In genomic region chr15:83928392-83928734, GRCh38 we compare ENCODE assay signal across 12 cellular contexts.
DNase-seq lines count a peak whose midpoint lies in the region; ATAC-seq, FAIRE-seq and TF ChIP-seq lines count a peak whose summit lies in the region.
"Had no signal": no experiment of that assay in that cellular context is flagged by ENCODE, and none has a peak within 500 bp of the region (broad histone marks: within the 10 kb centered on the region; RNA-seq: fewer than 3 reads in every experiment).

No MANE protein-coding gene starts in this region.

- TF ChIP-seq EP300 in GM12878 (IDR thresholded peaks at IDR 0.05; ENCODE audit: borderline replicate concordance in 1 of 2, control insufficient read depth in 1 of 2, low read depth in 2 of 2, low read length in 2 of 2): peak; percentile 14 to 63; a peak in 2 of 4 replicates

- WGBS in GM12878 (ENCODE audit: insufficient coverage, insufficient replicate concordance, low lambda C conversion rate, missing lambda C conversion rate): 6% methylated on average over 1 of the region's 1 CpG

- no peaks in the 10 kb centered on the region for H3K27me3 ChIP-seq in GM12878 (replicated peaks in 1 of 2; ENCODE audit: control insufficient read depth in 2 of 2, insufficient read depth in 2 of 2, low read length in 1 of 2)

- TF ChIP-seq POLR2A in GM12878 (IDR thresholded peaks at IDR 0.05; ENCODE audit: low read depth, low read length): no peak

- FAIRE-seq in GM12878 (lab: Jason Lieb, UNC): peak; percentile 73

- peak overlapping the region; percentile 31; the same call in 1 of the 2 replicates for H3K4me3 ChIP-seq in GM12878
- H3K4me3 ChIP-seq: lung had no signal

- no peaks in the 10 kb centered on the region for H3K36me3 ChIP-seq in GM12878 (ENCODE audit: control insufficient read depth in 2 of 2, insufficient read depth in 2 of 2, low read length in 1 of 2)

- peak overlapping the region; percentile 88 for H3K27ac Mint-ChIP-seq in activated CD8-positive, alpha-beta memory T cell treated with anti-CD3 and anti-CD28 coated beads, Interleukin-2, amount 10 ng/mL, durations not matched to agents 7 days and 5 days
- no peak overlapping the region for H3K27ac Mint-ChIP-seq in Calu3 (ENCODE audit: unreplicated experiment)
- H3K27ac Mint-ChIP-seq in effector memory CD8-positive, alpha-beta T cell: no peak overlapping the region
- H3K27ac Mint-ChIP-seq: dendritic cell treated with granulocyte-macrophage colony-stimulating factor and Interleukin-4, amounts not matched to agents 40 ng/mL and 50 ng/mL, for 4 days had no signal

- in situ Hi-C loops in GM12878 (cut with MboI): no loop called here

- H3K36me3 Mint-ChIP-seq in activated CD8-positive, alpha-beta memory T cell treated with anti-CD3 and anti-CD28 coated beads, Interleukin-2, amount 10 ng/mL, durations not matched to agents 7 days and 5 days: peaks cover 3% of the 10 kb centered on the region
- no peaks in the 10 kb centered on the region for H3K36me3 Mint-ChIP-seq in Calu3 (ENCODE audit: insufficient read depth, unreplicated experiment)
- no peaks in the 10 kb centered on the region for H3K36me3 Mint-ChIP-seq in effector memory CD8-positive, alpha-beta T cell (ENCODE audit: insufficient read depth)

- SMC1A ChIA-PET in GM12878 (lab: Charles Lee; ENCODE audit: uncharacterized antibody, unreplicated experiment): interaction anchor here (0.6 to 3.2 kb wide), 11 partner anchors 10 to 65 kb away, joined by 3 to 18 read pairs (median 5); no protein-coding TSS in a partner anchor

- no peak for TF ChIP-seq RAD21 in GM12878 (IDR thresholded peaks at IDR 0.05; ENCODE audit: insufficient read depth, low read depth, low read length)

- RAD21 ChIA-PET in GM12878 (lab: Charles Lee; ENCODE audit: unreplicated experiment): interaction anchor here (1.3 to 1.9 kb wide), 3 partner anchors 10 to 65 kb away, joined by 5 to 15 read pairs (median 6); no protein-coding TSS in a partner anchor

- H3K9ac ChIP-seq in GM12878 (ENCODE audit: control insufficient read depth, insufficient read depth, low read length): peak overlapping the region; percentile 78

- peak overlapping the region; percentile 55; the same call in 1 of the 2 replicates for H2AFZ ChIP-seq in GM12878 (ENCODE audit: control insufficient read depth, low read depth, low read length)

- H3K27ac ChIP-seq in GM12878 (ENCODE audit: control insufficient read depth, insufficient read depth): peak overlapping the region; percentile 99

- H4K20me1 ChIP-seq in GM12878 (ENCODE audit: control insufficient read depth, insufficient read depth): no peaks in the 10 kb centered on the region

- H3K4me1 ChIP-seq in GM12878 (ENCODE audit: control insufficient read depth, insufficient read depth, low read length): peaks cover 36% of the 10 kb centered on the region

- POLR2A ChIA-PET in GM12878 (lab: Charles Lee): interaction anchor here (0.8 to 1.5 kb wide), 4 partner anchors 13 to 56 kb away, joined by 3 to 5 read pairs (median 3); no protein-coding TSS in a partner anchor

- peak overlapping the region; percentile 88 for H3K4me2 ChIP-seq in GM12878 (ENCODE audit: control insufficient read depth, insufficient read depth)

- TF ChIP-seq CTCF in GM12878 (IDR thresholded peaks at IDR 0.05 in 2 of 3, conservative IDR thresholded peaks at IDR 0.05 in 1 of 3; ENCODE audit: control insufficient read depth in 2 of 3, extremely low read depth in 1 of 3, insufficient read depth in 1 of 3, low read depth in 3 of 3, low read length in 3 of 3): no peak
- no peak for TF ChIP-seq CTCF in Calu3 (IDR thresholded peaks at IDR 0.05; ENCODE audit: unreplicated experiment)

- H3K9me3 Mint-ChIP-seq in activated CD8-positive, alpha-beta memory T cell treated with anti-CD3 and anti-CD28 coated beads, Interleukin-2, amount 10 ng/mL, durations not matched to agents 7 days and 5 days (ENCODE audit: low read depth): peaks cover 3% of the 10 kb centered on the region
- peaks cover 3% of the 10 kb centered on the region for H3K9me3 Mint-ChIP-seq in Calu3 (ENCODE audit: low read depth, unreplicated experiment)
- peaks cover 0 to 4% of the 10 kb centered on the region in 2 donors for H3K9me3 Mint-ChIP-seq in effector memory CD8-positive, alpha-beta T cell

- no TSS peak for BruUV-seq in GM12878 (replicated peaks; lab: Mats Ljungman, UMichigan)
- no TSS peak for BruUV-seq in Calu3 (replicated peaks; lab: Mats Ljungman, UMichigan)

- peak; percentile 55 for ATAC-seq in activated CD8-positive, alpha-beta memory T cell treated with anti-CD3 and anti-CD28 coated beads, Interleukin-2, amount 10 ng/mL, durations not matched to agents 7 days and 5 days
- ATAC-seq in GM21447 (IDR thresholded peaks at IDR 0.05; ENCODE audit: unreplicated experiment) (peak; percentile 86), HG03108 (IDR thresholded peaks at IDR 0.05; ENCODE audit: unreplicated experiment) (peak; percentile 85), GM12878 (peak; percentile 90)
- ATAC-seq in effector memory CD8-positive, alpha-beta T cell (replicated peaks): no peak
- ATAC-seq: right cardiac atrium had no signal

- intact Hi-C loops in GM12878 (cut with micrococcal nuclease; ENCODE audit: unreplicated experiment) (loop anchor here (1.0 to 5.0 kb wide), 2 partner anchors 9 to 64 kb away; no protein-coding TSS in a partner anchor), Calu3 (cut with micrococcal nuclease; ENCODE audit: unreplicated experiment) (no loop called here)

- peaks cover 11% of the 10 kb centered on the region for H3K27me3 Mint-ChIP-seq in activated CD8-positive, alpha-beta memory T cell treated with anti-CD3 and anti-CD28 coated beads, Interleukin-2, amount 10 ng/mL, durations not matched to agents 7 days and 5 days
- no peaks in the 10 kb centered on the region for H3K27me3 Mint-ChIP-seq in Calu3 (ENCODE audit: unreplicated experiment)
- H3K27me3 Mint-ChIP-seq in effector memory CD8-positive, alpha-beta T cell: peaks cover 5 to 15% of the 10 kb centered on the region in 2 donors
- H3K27me3 Mint-ChIP-seq: dendritic cell treated with granulocyte-macrophage colony-stimulating factor and Interleukin-4, amounts not matched to agents 40 ng/mL and 50 ng/mL, for 4 days had no signal

- no peak overlapping the region for H3K4me3 Mint-ChIP-seq in activated CD8-positive, alpha-beta memory T cell treated with anti-CD3 and anti-CD28 coated beads, Interleukin-2, amount 10 ng/mL, durations not matched to agents 7 days and 5 days
- H3K4me3 Mint-ChIP-seq in Calu3 (ENCODE audit: low read depth, unreplicated experiment): no peak overlapping the region
- H3K4me3 Mint-ChIP-seq in effector memory CD8-positive, alpha-beta T cell: no peak overlapping the region
- H3K4me3 Mint-ChIP-seq: dendritic cell treated with granulocyte-macrophage colony-stimulating factor and Interleukin-4, amounts not matched to agents 40 ng/mL and 50 ng/mL, for 4 days had no signal

- CTCF ChIA-PET in activated CD8-positive, alpha-beta memory T cell treated with anti-CD3 and anti-CD28 coated beads, Interleukin-2, amount 10 ng/mL, durations not matched to agents 7 days and 5 days (lab: Charles Lee): no interaction called here
- CTCF ChIA-PET in GM12878 (lab: Yijun Ruan, JAX): interaction anchor here (0.6 to 1.9 kb wide), 8 partner anchors 9 to 1474 kb away, joined by 3 to 8 read pairs (median 3); no protein-coding TSS in a partner anchor
- CTCF ChIA-PET in Calu3 (lab: Charles Lee): no interaction called here

- H3K9me3 ChIP-seq in GM12878 (replicated peaks; ENCODE audit: control insufficient read depth, insufficient read depth, low read length): no peaks in the 10 kb centered on the region; the same call in none of the 3 replicates

- no peaks in the 10 kb centered on the region for H3K79me2 ChIP-seq in GM12878 (ENCODE audit: control insufficient read depth, insufficient read depth, low read length)

- DNase-seq in activated CD8-positive, alpha-beta memory T cell treated with anti-CD3 and anti-CD28 coated beads, Interleukin-2, amount 10 ng/mL, durations not matched to agents 7 days and 5 days: no peak
- DNase-seq in activated CD8-positive, alpha-beta memory T cell treated with anti-CD3 and anti-CD28 coated beads for 24 hours: no peak
- DNase-seq in GM12878 (ENCODE audit: low read depth, low spot score) (peak; percentile 84), Calu3 (no peak), DMS 273 (lab: John Stamatoyannopoulos, UW; ENCODE audit: unreplicated experiment) (no peak)
- DNase-seq in effector memory CD8-positive, alpha-beta T cell: no peak
- DNase-seq: NCI-H345, right cardiac atrium had no signal

- H3K4me1 Mint-ChIP-seq in activated CD8-positive, alpha-beta memory T cell treated with anti-CD3 and anti-CD28 coated beads, Interleukin-2, amount 10 ng/mL, durations not matched to agents 7 days and 5 days: peaks cover 22% of the 10 kb centered on the region
- no peaks in the 10 kb centered on the region for H3K4me1 Mint-ChIP-seq in Calu3 (ENCODE audit: low read depth, unreplicated experiment)
- no peaks in the 10 kb centered on the region for H3K4me1 Mint-ChIP-seq in effector memory CD8-positive, alpha-beta T cell (ENCODE audit: low read depth in 2 of 2)

TF ChIP-seq in GM12878, 131 proteins besides CTCF, POLR2A, EP300 and RAD21 (continues in another document):
- TF ChIP-seq, protein P1, sequence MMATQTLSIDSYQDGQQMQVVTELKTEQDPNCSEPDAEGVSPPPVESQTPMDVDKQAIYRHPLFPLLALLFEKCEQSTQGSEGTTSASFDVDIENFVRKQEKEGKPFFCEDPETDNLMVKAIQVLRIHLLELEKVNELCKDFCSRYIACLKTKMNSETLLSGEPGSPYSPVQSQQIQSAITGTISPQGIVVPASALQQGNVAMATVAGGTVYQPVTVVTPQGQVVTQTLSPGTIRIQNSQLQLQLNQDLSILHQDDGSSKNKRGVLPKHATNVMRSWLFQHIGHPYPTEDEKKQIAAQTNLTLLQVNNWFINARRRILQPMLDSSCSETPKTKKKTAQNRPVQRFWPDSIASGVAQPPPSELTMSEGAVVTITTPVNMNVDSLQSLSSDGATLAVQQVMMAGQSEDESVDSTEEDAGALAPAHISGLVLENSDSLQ (IDR thresholded peaks at IDR 0.05): peak; percentile 66; the same call in 1 of the 2 replicates
- peak; percentile 39; the same call in 1 of the 2 replicates for TF ChIP-seq IRF4 (IDR thresholded peaks at IDR 0.05; ENCODE audit: low read depth, low read length)
- TF ChIP-seq CREM (IDR thresholded peaks at IDR 0.05; ENCODE audit: low read depth): peak; percentile 34; the same call in 1 of the 2 replicates
- TF ChIP-seq BCL11A (IDR thresholded peaks at IDR 0.05; ENCODE audit: low read depth, low read length): no peak
